21 cellular contexts compared by ENCODE assay signal in the genomic region with DNA sequence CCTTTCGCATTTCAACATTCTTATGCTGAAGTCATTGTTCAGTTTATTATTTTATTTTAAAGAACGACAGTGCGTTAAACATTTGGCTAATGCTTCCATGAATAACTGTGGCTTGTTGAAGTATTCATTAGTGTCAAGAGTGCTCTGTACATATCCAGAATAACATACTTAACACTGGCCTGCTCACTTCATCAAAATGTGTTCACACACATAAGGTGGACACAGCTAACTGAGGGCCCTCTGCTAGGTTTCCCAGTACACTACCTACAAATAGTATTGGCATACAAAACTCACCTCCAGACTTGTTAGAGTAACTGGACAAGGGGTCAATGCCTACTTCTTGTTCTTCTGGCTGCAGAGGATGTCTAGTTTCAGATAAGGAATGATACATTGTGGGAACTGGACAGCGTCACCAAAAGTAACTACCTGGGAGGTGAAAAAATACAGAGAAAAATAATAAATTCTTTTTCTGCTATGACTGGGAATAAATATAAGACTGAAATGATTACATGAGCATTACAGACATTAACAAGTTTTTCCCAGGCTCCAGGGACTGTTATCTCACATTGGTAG.
"Had no signal": no experiment of that assay in that cellular context is flagged by ENCODE, and none has a peak within 500 bp of the region (broad histone marks: within the 10 kb centered on the region; RNA-seq: fewer than 3 reads in every experiment).

No MANE protein-coding gene starts in this region.

- H3K9me3 Mint-ChIP-seq: IgD-negative memory B cell had no signal

- H3K4me3 Mint-ChIP-seq: IgD-negative memory B cell had no signal

- H3K27me3 Mint-ChIP-seq: IgD-negative memory B cell had no signal

- H3K9me3 ChIP-seq: SJSA1 had no signal

- H3K36me3 ChIP-seq: SJSA1 had no signal

- H3K27me3 ChIP-seq: SJSA1 had no signal

- H3K4me3 ChIP-seq: SJSA1, SK-N-MC had no signal

- H3K27ac Mint-ChIP-seq: IgD-negative memory B cell had no signal

- DNase-seq: KBM-7, MV-4-11, NCI-H1048, NCI-H1105, NCI-H1417, NCI-H1436 treated with DMSO at 0.1 percent for 48 hours, NCI-H1694, NCI-H187 treated with DMSO at 0.1 percent for 48 hours, NCI-H2171, NCI-H226, NCI-H446, NCI-H510A, NCI-H524 treated with DMSO at 0.1 percent for 48 hours, NCI-H748 treated with DMSO at 0.1 percent for 48 hours, Right ventricle myocardium superior, RPMI8226, SIG-M5, T-helper 1 cell had no signal

- H3K4me1 ChIP-seq: SJSA1 had no signal

- H3K27ac ChIP-seq: SJSA1, SK-N-MC had no signal
